16 cellular contexts compared by ENCODE assay signal in the genomic region with DNA sequence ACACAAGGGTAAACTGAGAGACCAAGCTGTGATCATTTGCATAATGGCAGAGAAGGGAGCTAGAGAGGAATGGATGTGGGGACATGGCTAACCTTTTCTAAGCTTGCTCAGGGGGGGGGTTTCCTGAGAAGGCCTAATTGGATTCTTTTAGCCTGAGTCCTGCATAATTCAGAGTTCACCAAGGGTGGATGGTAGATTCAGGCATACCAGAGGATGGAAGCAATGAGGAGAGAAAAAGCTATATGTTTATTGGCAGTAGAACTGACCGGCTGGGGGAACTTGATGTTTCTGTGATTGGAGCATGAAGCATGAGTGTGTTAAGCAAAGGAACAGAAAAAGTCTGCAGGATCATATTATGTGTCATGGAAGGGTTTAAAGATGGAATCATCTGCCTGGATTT.
"Had no signal": no experiment of that assay in that cellular context is flagged by ENCODE, and none has a peak within 500 bp of the region (broad histone marks: within the 10 kb centered on the region; RNA-seq: fewer than 3 reads in every experiment).

No MANE protein-coding gene starts in this region.

- H3K4me1 ChIP-seq: foreskin keratinocyte, uterus had no signal

- H3K27ac ChIP-seq: foreskin keratinocyte, neutrophil, tibial artery, uterus, WERI-Rb-1 had no signal

- ATAC-seq: activated CD4-positive, alpha-beta T cell treated with anti-CD3 and anti-CD28 coated beads for 36 hours; activated CD8-positive, alpha-beta memory T cell treated with anti-CD3 and anti-CD28 coated beads, Interleukin-2, amount 10 ng/mL, durations not matched to agents 7 days and 5 days; foreskin keratinocyte; left colon; mucosa of descending colon; naive thymus-derived CD8-positive, alpha-beta T cell; stimulated activated naive B cell treated with anti-CD40 and anti-IgM and Interleukin-4, amounts not matched to agents 10 μg/mL and 1 μg/mL and 100 μg/mL, for 72 hours had no signal

- DNase-seq: activated CD4-positive, alpha-beta memory T cell treated with anti-CD3 and anti-CD28 coated beads for 36 hours; activated CD4-positive, alpha-beta T cell treated with anti-CD3 and anti-CD28 coated beads for 36 hours; activated CD8-positive, alpha-beta memory T cell treated with anti-CD3 and anti-CD28 coated beads, Interleukin-2, amount 10 ng/mL, durations not matched to agents 7 days and 5 days; activated T-cell treated with anti-CD3 and anti-CD28 coated beads, Interleukin-2, amount 50 U/mL, for 1 hour; effector CD8-positive, alpha-beta T cell; foreskin keratinocyte; left colon; mucosa of descending colon; naive thymus-derived CD8-positive, alpha-beta T cell; stimulated activated CD4-positive, alpha-beta T cell treated with anti-CD3 and anti-CD28 coated beads, Interleukin-4, amount 100 ng/mL, for 1 hour; stimulated activated naive B cell treated with anti-CD40 and anti-IgM and Interleukin-4, amounts not matched to agents 10 μg/mL and 1 μg/mL and 100 μg/mL, for 72 hours; tibial artery; uterus; WERI-Rb-1 had no signal

- H3K9me3 ChIP-seq: mucosa of descending colon, neutrophil, tibial artery, uterus had no signal

- H3K27me3 ChIP-seq: foreskin keratinocyte, neutrophil, tibial artery, uterus had no signal

- H3K4me3 ChIP-seq: lung, mucosa of descending colon, tibial artery, uterus had no signal

- H3K36me3 ChIP-seq: neutrophil, tibial artery, uterus, WERI-Rb-1 had no signal
